In genomic region chrX:120475447-120475846, GRCh38 we compare ENCODE assay signal across 8 cellular contexts. TPM values are rescaled to one million over a fixed set of nuclear protein-coding genes. Genes with fewer than 3 reads are reported as not detected.
A peak's percentile ranks its signal among the peaks of the same experiment; 100 is the strongest.
DNase-seq lines count a peak whose midpoint lies in the region; ATAC-seq and TF ChIP-seq lines count a peak whose summit lies in the region.
"Not testable (repeated sequence)": the region's sequence is repeated elsewhere in the genome, so short reads cannot be mapped to it uniquely, and the experiment has no call there.

No MANE protein-coding gene starts in this region.

- ATAC-seq in psoas muscle: peak in 1 of 4 donors; percentile 66

- H3K36me3 ChIP-seq in OCI-LY7 (ENCODE audit: insufficient read depth, low read length); adrenal gland (replicated peaks in 1 of 2); psoas muscle (ENCODE audit: insufficient read depth in 1 of 2, low read depth in 1 of 2): not testable (repeated sequence)

- TF ChIP-seq CTCF in AG10803 (conservative IDR thresholded peaks at IDR 0.05; ENCODE audit: low read length) (peak; percentile 69), GM10248 (IDR thresholded peaks at IDR 0.05; ENCODE audit: control extremely low read depth, extremely low read depth, low read depth, missing control alignments) (peak; percentile 44), OCI-LY7 (conservative IDR thresholded peaks at IDR 0.05; ENCODE audit: low read length) (peak; percentile 74), adrenal gland (IDR thresholded peaks at IDR 0.05) (peak; percentile 29 to 76 (median 66)), epithelial cell of esophagus (IDR thresholded peaks at IDR 0.05; ENCODE audit: insufficient read depth, low read depth, low read length, missing control alignments) (peak; percentile 45), psoas muscle (IDR thresholded peaks at IDR 0.05) (peak; percentile 71)

- TF ChIP-seq POLR2A in adrenal gland (IDR thresholded peaks at IDR 0.05): not testable (repeated sequence)

- intact Hi-C loops in OCI-LY7 (cut with micrococcal nuclease; ENCODE audit: unreplicated experiment) (loop anchor here (1.0 kb wide), 1 partner anchor 95 kb away; no protein-coding TSS in a partner anchor), adrenal gland (cut with DNase I) (loop anchor here in 1 of 2 donors (5.0 kb wide), 1 partner anchor 108 kb away; no protein-coding TSS in a partner anchor), psoas muscle (cut with DNase I) (loop anchor here in 1 of 2 donors (5.0 kb wide), 1 partner anchor 143 kb away; no protein-coding TSS in a partner anchor)

- CTCF ChIA-PET in GM10248 (lab: Yijun Ruan, JAX): interaction anchor here (0.8 to 1.6 kb wide), 4 partner anchors 11 to 110 kb away, joined by 3 to 5 read pairs (median 3); no protein-coding TSS in a partner anchor
- CTCF ChIA-PET in OCI-LY7 (lab: Charles Lee; ENCODE audit: unreplicated experiment): not testable (repeated sequence)

- POLR2A ChIA-PET in GM10248 (lab: Yijun Ruan, JAX): not testable (repeated sequence)
- POLR2A ChIA-PET in OCI-LY7 (lab: Charles Lee): interaction anchor here (0.8 kb wide), 1 partner anchor 19 kb away, joined by 4 read pairs; no protein-coding TSS in a partner anchor

- H3K9me3 ChIP-seq in OCI-LY7 (ENCODE audit: low read length); adrenal gland (replicated peaks in 1 of 3); psoas muscle: not testable (repeated sequence)

- not testable (repeated sequence) for H3K4me1 ChIP-seq in OCI-LY7 (ENCODE audit: insufficient read depth, low read length, poor library complexity, severe bottlenecking); adrenal gland (replicated peaks in 1 of 2); psoas muscle

- not testable (repeated sequence) for H3K4me2 ChIP-seq in OCI-LY7 (ENCODE audit: low read length)

- not testable (repeated sequence) for H3K79me2 ChIP-seq in OCI-LY7 (ENCODE audit: insufficient read depth, low read depth, low read length)

- DNase-seq in AG10803 (ENCODE audit: low read depth) (peak; percentile 20), M059J (ENCODE audit: low read depth) (peak; percentile 45), OCI-LY7 (ENCODE audit: low spot score) (peak; percentile 43), epithelial cell of esophagus (ENCODE audit: low read depth) (peak; percentile 36), kidney tubule cell (ENCODE audit: low spot score) (peak; percentile 33)
- DNase-seq in GM10248 (ENCODE audit: extremely low spot score); adrenal gland; psoas muscle: not testable (repeated sequence)

- H3K9me2 ChIP-seq in OCI-LY7 (ENCODE audit: insufficient read depth, low read length): not testable (repeated sequence)

- BruUV-seq in OCI-LY7 (replicated peaks; lab: Mats Ljungman, UMichigan): not testable (repeated sequence)

- H4K20me1 ChIP-seq in OCI-LY7 (ENCODE audit: insufficient read depth, low read length): not testable (repeated sequence)

- not testable (repeated sequence) for H2AFZ ChIP-seq in OCI-LY7 (ENCODE audit: low read length)

- H3K4me3 ChIP-seq in AG10803 (ENCODE audit: low read length); OCI-LY7 (ENCODE audit: low read depth, low read length, poor library complexity, severe bottlenecking); adrenal gland; epithelial cell of esophagus (ENCODE audit: low read length); psoas muscle: not testable (repeated sequence)

- H3K27me3 ChIP-seq in adrenal gland; psoas muscle (ENCODE audit: insufficient read depth in 3 of 3, low read length in 2 of 3): not testable (repeated sequence)

- 6 to 25% (median 10%) methylated on average over 1 of the region's 1 CpG for WGBS in adrenal gland, 4 donors
- 13 to 33% (median 18%) methylated on average over 1 of the region's 1 CpG for WGBS in psoas muscle, 3 donors

- not testable (repeated sequence) for H3K27ac ChIP-seq in OCI-LY7 (ENCODE audit: low read depth, low read length, poor library complexity, severe bottlenecking); adrenal gland; psoas muscle

RNA-seq across cellular contexts. Expression of gene LAMP2, which starts 6.4 kb away (rescaled TPM):
- 316 and 327 TPM in 2 replicates for total RNA-seq in M059J (2014; rRNA removed; shearing (Covaris generic))
- 12.2 and 17.9 TPM in 2 replicates for total RNA-seq in OCI-LY7 (2014; rRNA removed; shearing (Covaris generic))
- total RNA-seq in OCI-LY7 (2022) (39.6 and 45.2 TPM in 2 replicates), adrenal gland (100 to 1,000 TPM; 127 to 206 (median 175) TPM), psoas muscle (100 to 1,000 TPM in 2 of 4 donors, 10 to 100 TPM in 2; 86.0 to 123 (median 98.2) TPM)
- polyA plus RNA-seq in adrenal gland (100 to 1,000 TPM in 1 of 3 donors, 10 to 100 TPM in 2; 15.8 to 192 (median 20.7) TPM), psoas muscle (10 to 100 TPM; 24.5 to 89.4 (median 39.1) TPM)
